ENCODE assay signal across 17 cellular contexts in genomic region chr17:82793974-82794620, GRCh38. TPM values are rescaled to one million over a fixed set of nuclear protein-coding genes. Genes with fewer than 3 reads are reported as not detected.
A peak's percentile ranks its signal among the peaks of the same experiment; 100 is the strongest.
DNase-seq lines count a peak whose midpoint lies in the region; ATAC-seq and TF ChIP-seq lines count a peak whose summit lies in the region.
"Had no signal": no experiment of that assay in that cellular context is flagged by ENCODE, and none has a peak within 500 bp of the region (broad histone marks: within the 10 kb centered on the region; RNA-seq: fewer than 3 reads in every experiment).

No MANE protein-coding gene starts in this region.

- no peak overlapping the region for H3K4me3 ChIP-seq in HEK293 (ENCODE audit: low read depth, low read length)
- H3K4me3 ChIP-seq in fibroblast of mammary gland (ENCODE audit: control insufficient read depth, low read depth, low read length), result no peak overlapping the region
- H3K4me3 ChIP-seq: BLaER1 treated with 17β-estradiol and CSF1 and Interleukin-3, amounts not matched to agents 10 nM and 100 nM had no signal

- DNase-seq in NCI-H748 treated with DMSO at 0.1 percent for 48 hours (lab: John Stamatoyannopoulos, UW), result peak; percentile 23
- peak; percentile 51 for DNase-seq in fibroblast of mammary gland (ENCODE audit: low read depth)
- DNase-seq in sciatic nerve (ENCODE audit: low spot score), result no peak
- no peak for DNase-seq in CD4-positive, alpha-beta T cell
- DNase-seq in endothelial cell (ENCODE audit: low spot score), result no peak
- DNase-seq in stimulated activated naive CD4-positive, alpha-beta T cell (lab: John Stamatoyannopoulos, UW), result no peak
- DNase-seq: activated CD8-positive, alpha-beta memory T cell treated with anti-CD3 and anti-CD28 coated beads for 24 hours; erythroblast; GOT3; mesendoderm; NCI-H446; stimulated activated CD4-positive, alpha-beta T cell treated with anti-CD3 and anti-CD28 coated beads, Interleukin-2, amount 100 ng/mL, for 48 hours; stimulated activated naive CD4-positive, alpha-beta T cell treated with Interleukin-2 at 50 U/mL for 16 hours had no signal

- H3K36me3 ChIP-seq in HEK293 (ENCODE audit: control insufficient read depth in 2 of 2, insufficient read depth in 1 of 2, low read length in 2 of 2), result peaks cover 9 to 19% of the 10 kb centered on the region in 2 experiments; a peak in 2 of 3 replicates

- no peaks in the 10 kb centered on the region for H3K9me3 ChIP-seq in HEK293 (ENCODE audit: control insufficient read depth, insufficient read depth, low read depth, low read length)
- no peaks in the 10 kb centered on the region for H3K9me3 ChIP-seq in CD4-positive, alpha-beta T cell (ENCODE audit: control insufficient read depth, low read length)
- H3K9me3 ChIP-seq: BLaER1 treated with 17β-estradiol and CSF1 and Interleukin-3, amounts not matched to agents 10 nM and 100 nM had no signal

- peak; percentile 70 for ATAC-seq in sciatic nerve
- no peak for ATAC-seq in CD4-positive, alpha-beta T cell (ENCODE audit: poor library complexity)
- no peak for ATAC-seq in HG03521 (IDR thresholded peaks at IDR 0.05; ENCODE audit: unreplicated experiment)

- no peak overlapping the region for H3K4me3 Mint-ChIP-seq in CD4-positive, alpha-beta T cell
- H3K4me3 Mint-ChIP-seq in endothelial cell (ENCODE audit: unreplicated experiment), result no peak overlapping the region
- H3K4me3 Mint-ChIP-seq: activated naive CD4-positive, alpha-beta T cell treated with anti-CD3 and anti-CD28 coated beads, Interleukin-2, amount 50 U/mL, for 24 hours had no signal

- POLR2A ChIA-PET in HEK293 (lab: Yijun Ruan, JAX), result no interaction called here
- POLR2A ChIA-PET in CD4-positive, alpha-beta T cell (lab: Charles Lee), result no interaction called here

- CTCF ChIA-PET in HEK293 (lab: Yijun Ruan, JAX), result interaction anchor here (1.2 kb wide), 1 partner anchor 13 kb away, joined by 4 read pairs; no protein-coding TSS in a partner anchor
- CTCF ChIA-PET in CD4-positive, alpha-beta T cell (lab: Charles Lee), result no interaction called here

- H3K36me3 Mint-ChIP-seq in CD4-positive, alpha-beta T cell (ENCODE audit: low read depth), result peaks cover 30% of the 10 kb centered on the region
- peaks cover 5% of the 10 kb centered on the region for H3K36me3 Mint-ChIP-seq in endothelial cell (ENCODE audit: low read depth, unreplicated experiment)

- no peak overlapping the region for H3K27ac ChIP-seq in HEK293 (ENCODE audit: extremely low read depth, low read depth, low read length)
- H3K27ac ChIP-seq in CD4-positive, alpha-beta T cell (ENCODE audit: low read depth, low read length), result no peak overlapping the region
- H3K27ac ChIP-seq: BLaER1 treated with 17β-estradiol and CSF1 and Interleukin-3, amounts not matched to agents 10 nM and 100 nM had no signal

- H3K27me3 ChIP-seq in CD4-positive, alpha-beta T cell (ENCODE audit: control insufficient read depth, insufficient read depth, low read length), result no peaks in the 10 kb centered on the region
- H3K27me3 ChIP-seq: BLaER1 treated with 17β-estradiol and CSF1 and Interleukin-3, amounts not matched to agents 10 nM and 100 nM had no signal

- H3K9me3 Mint-ChIP-seq in CD4-positive, alpha-beta T cell, result no peaks in the 10 kb centered on the region
- H3K9me3 Mint-ChIP-seq in endothelial cell (ENCODE audit: unreplicated experiment), result no peaks in the 10 kb centered on the region
- H3K9me3 Mint-ChIP-seq: activated naive CD4-positive, alpha-beta T cell treated with anti-CD3 and anti-CD28 coated beads, Interleukin-2, amount 50 U/mL, for 24 hours had no signal

- intact Hi-C loops in sciatic nerve (cut with DNase I), result no loop called here
- intact Hi-C loops in CD4-positive, alpha-beta T cell (cut with DNase I, micrococcal nuclease), result no loop called here

- H3K4me1 Mint-ChIP-seq in CD4-positive, alpha-beta T cell (ENCODE audit: low read depth), result no peaks in the 10 kb centered on the region
- no peaks in the 10 kb centered on the region for H3K4me1 Mint-ChIP-seq in endothelial cell (ENCODE audit: unreplicated experiment)
- H3K4me1 Mint-ChIP-seq: activated naive CD4-positive, alpha-beta T cell treated with anti-CD3 and anti-CD28 coated beads, Interleukin-2, amount 50 U/mL, for 24 hours had no signal

- no peaks in the 10 kb centered on the region for H3K4me1 ChIP-seq in HEK293 (ENCODE audit: control insufficient read depth, insufficient read depth, low read length)

- H3K27ac Mint-ChIP-seq in CD4-positive, alpha-beta T cell, result no peak overlapping the region
- no peak overlapping the region for H3K27ac Mint-ChIP-seq in endothelial cell (ENCODE audit: unreplicated experiment)
- H3K27ac Mint-ChIP-seq: activated naive CD4-positive, alpha-beta T cell treated with anti-CD3 and anti-CD28 coated beads, Interleukin-2, amount 50 U/mL, for 24 hours had no signal

- TF ChIP-seq CTCF in HEK293 (tag by site-specific recombination; IDR thresholded peaks at IDR 0.05) (no peak), fibroblast of mammary gland (conservative IDR thresholded peaks at IDR 0.05; ENCODE audit: control insufficient read depth, insufficient read depth, low read depth, low read length) (no peak), endothelial cell (IDR thresholded peaks at IDR 0.05; ENCODE audit: unreplicated experiment) (no peak)
- no peak for TF ChIP-seq CTCF in CD4-positive, alpha-beta T cell (IDR thresholded peaks at IDR 0.05)

- H3K27me3 Mint-ChIP-seq in CD4-positive, alpha-beta T cell, result no peaks in the 10 kb centered on the region
- H3K27me3 Mint-ChIP-seq in endothelial cell (ENCODE audit: unreplicated experiment), result peaks cover 4% of the 10 kb centered on the region
- H3K27me3 Mint-ChIP-seq: activated naive CD4-positive, alpha-beta T cell treated with anti-CD3 and anti-CD28 coated beads, Interleukin-2, amount 50 U/mL, for 24 hours had no signal

TF ChIP-seq in HEK293, 187 proteins besides CTCF, POLR2A, EP300 and RAD21:
- TF ChIP-seq ZNF16 (tag by site-specific recombination; IDR thresholded peaks at IDR 0.05; ENCODE audit: low read depth), result no peak
- TF ChIP-seq ZIC2 (tag by site-specific recombination; IDR thresholded peaks at IDR 0.05), result peak; percentile 9; the same call in 1 of the 2 replicates
- TF ChIP-seq ZNF560 (tag by site-specific recombination; IDR thresholded peaks at IDR 0.05; ENCODE audit: borderline replicate concordance), result no peak

RNA-seq across cellular contexts. Expression of gene TBCD, which starts 42.2 kb away (rescaled TPM):
- total RNA-seq in sciatic nerve, result 122 TPM
- total RNA-seq in CD4-positive, alpha-beta T cell, result 10 to 100 TPM; 74.6 to 80.3 TPM
- total RNA-seq in endothelial cell (ENCODE audit: unreplicated experiment), result 207 TPM

RNA-seq across cellular contexts. Expression of gene ZNF750, which starts 45.7 kb away (rescaled TPM):
- not detected for total RNA-seq in sciatic nerve
- total RNA-seq in CD4-positive, alpha-beta T cell, result not detected
- 0.31 TPM for total RNA-seq in endothelial cell (ENCODE audit: unreplicated experiment)

RNA-seq across cellular contexts. Expression of gene FN3K, which starts 58.7 kb away (rescaled TPM):
- total RNA-seq in sciatic nerve (57.2 TPM), endothelial cell (ENCODE audit: unreplicated experiment) (10.6 TPM)
- 1 to 10 TPM; 4.2 to 4.9 TPM for total RNA-seq in CD4-positive, alpha-beta T cell

Comparison
In these comparisons a context has a peak if more than half of its experiments do, and no peak if none do; other contexts are left out.
1. DNase-seq: peak in NCI-H748 treated with DMSO at 0.1 percent for 48 hours (single experiment) and fibroblast of mammary gland (single experiment); none in sciatic nerve (single experiment), CD4-positive, alpha-beta T cell (0 of 10), endothelial cell (single experiment) and stimulated activated naive CD4-positive, alpha-beta T cell (0 of 6).